1 cellular context compared by ENCODE assay signal in the genomic region with DNA sequence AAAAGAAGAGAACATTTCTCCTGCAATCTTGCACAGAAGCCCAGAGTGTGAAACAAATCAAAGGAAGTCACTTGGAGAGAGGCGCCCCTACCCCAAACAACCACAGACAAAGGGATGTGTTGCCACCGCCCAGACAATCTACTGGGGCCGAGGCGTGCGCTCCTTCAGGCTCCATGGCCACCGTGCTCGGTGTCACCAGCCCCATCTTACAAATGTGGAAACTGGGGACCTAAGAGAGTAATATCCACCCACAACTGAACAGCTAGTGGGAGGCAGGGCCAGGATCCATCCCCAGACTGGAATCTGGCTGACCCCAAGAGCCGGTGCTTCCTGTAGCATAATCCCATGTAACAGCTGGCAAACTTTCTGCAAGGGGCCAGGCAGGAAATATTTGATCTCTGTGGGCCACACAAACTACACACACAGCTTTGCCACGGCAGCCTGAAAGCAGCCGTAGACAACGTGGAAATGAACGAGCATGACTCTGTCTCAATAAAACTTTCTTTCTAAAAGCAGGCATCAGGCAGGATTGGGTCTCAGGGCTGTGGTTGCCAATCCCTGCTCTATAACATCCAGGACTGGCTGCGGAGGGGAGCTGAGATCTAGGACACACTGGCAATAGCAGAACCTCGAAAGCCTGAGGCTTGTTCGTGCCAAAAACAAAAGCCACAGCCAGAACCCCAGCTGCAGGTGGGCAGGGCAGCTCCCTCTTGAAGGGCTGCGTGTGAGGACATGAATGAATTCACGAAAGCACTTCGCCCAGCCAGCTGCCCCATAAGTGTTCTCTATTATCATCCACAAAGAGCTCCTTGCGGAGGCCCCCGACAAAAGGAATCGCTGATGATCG.
TF ChIP-seq lines count a peak whose summit lies in the region.

No MANE protein-coding gene starts in this region.

TF ChIP-seq in IMR-90, 13 proteins besides CTCF, POLR2A, EP300 and RAD21 (continued from another document):
- TF ChIP-seq, protein P1, sequence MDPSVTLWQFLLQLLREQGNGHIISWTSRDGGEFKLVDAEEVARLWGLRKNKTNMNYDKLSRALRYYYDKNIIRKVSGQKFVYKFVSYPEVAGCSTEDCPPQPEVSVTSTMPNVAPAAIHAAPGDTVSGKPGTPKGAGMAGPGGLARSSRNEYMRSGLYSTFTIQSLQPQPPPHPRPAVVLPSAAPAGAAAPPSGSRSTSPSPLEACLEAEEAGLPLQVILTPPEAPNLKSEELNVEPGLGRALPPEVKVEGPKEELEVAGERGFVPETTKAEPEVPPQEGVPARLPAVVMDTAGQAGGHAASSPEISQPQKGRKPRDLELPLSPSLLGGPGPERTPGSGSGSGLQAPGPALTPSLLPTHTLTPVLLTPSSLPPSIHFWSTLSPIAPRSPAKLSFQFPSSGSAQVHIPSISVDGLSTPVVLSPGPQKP (IDR thresholded peaks at IDR 0.05; ENCODE audit: borderline replicate concordance, low read depth, low read length): no peak
- no peak for TF ChIP-seq FOS (IDR thresholded peaks at IDR 0.05; ENCODE audit: low read depth, low read length)
- TF ChIP-seq CEBPB (IDR thresholded peaks at IDR 0.05; ENCODE audit: low read depth, low read length): no peak
- TF ChIP-seq RFX5 (IDR thresholded peaks at IDR 0.05; ENCODE audit: low read depth, low read length): no peak
- TF ChIP-seq MXI1 (IDR thresholded peaks at IDR 0.05; ENCODE audit: borderline replicate concordance, low read depth, low read length): no peak
- TF ChIP-seq CHD1 (IDR thresholded peaks at IDR 0.05; ENCODE audit: low read depth, low read length): no peak
- no peak for TF ChIP-seq BHLHE40 (IDR thresholded peaks at IDR 0.05; ENCODE audit: low read depth, low read length)
- TF ChIP-seq, protein P2, sequence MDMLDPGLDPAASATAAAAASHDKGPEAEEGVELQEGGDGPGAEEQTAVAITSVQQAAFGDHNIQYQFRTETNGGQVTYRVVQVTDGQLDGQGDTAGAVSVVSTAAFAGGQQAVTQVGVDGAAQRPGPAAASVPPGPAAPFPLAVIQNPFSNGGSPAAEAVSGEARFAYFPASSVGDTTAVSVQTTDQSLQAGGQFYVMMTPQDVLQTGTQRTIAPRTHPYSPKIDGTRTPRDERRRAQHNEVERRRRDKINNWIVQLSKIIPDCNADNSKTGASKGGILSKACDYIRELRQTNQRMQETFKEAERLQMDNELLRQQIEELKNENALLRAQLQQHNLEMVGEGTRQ (IDR thresholded peaks at IDR 0.05; ENCODE audit: low read depth, low read length): no peak
